ENCODE assay signal across 13 cellular contexts in genomic region chr9:93952784-93953491, GRCh38. TPM values are rescaled to one million over a fixed set of nuclear protein-coding genes. Genes with fewer than 3 reads are reported as not detected.
DNase-seq lines count a peak whose midpoint lies in the region; ATAC-seq, FAIRE-seq and TF ChIP-seq lines count a peak whose summit lies in the region.
"Had no signal": no experiment of that assay in that cellular context is flagged by ENCODE, and none has a peak within 500 bp of the region (broad histone marks: within the 10 kb centered on the region; RNA-seq: fewer than 3 reads in every experiment).

No MANE protein-coding gene starts in this region.

- H2BK15ac ChIP-seq in H1 (ENCODE audit: low read length) = peak overlapping the region; percentile 92; the same call in 1 of the 2 replicates

- H3K79me2 ChIP-seq in H1 (ENCODE audit: control insufficient read depth in 1 of 2, insufficient read depth in 2 of 2, low read length in 2 of 2) (no peaks in the 10 kb centered on the region), trophoblast cell (ENCODE audit: control insufficient read depth, insufficient read depth, low read length, poor library complexity) (no peaks in the 10 kb centered on the region)

- H3K27me3 ChIP-seq in H1 (replicated peaks in 1 of 4; ENCODE audit: control insufficient read depth in 3 of 4, extremely low read depth in 1 of 4, insufficient read depth in 3 of 4, low read length in 3 of 4) (peaks cover 96 to 99% (median 96%) of the 10 kb centered on the region in 4 experiments), trophoblast cell (ENCODE audit: insufficient read depth, low read length) (peaks cover 97% of the 10 kb centered on the region)

- 5% methylated on average over 42 of the region's 54 CpGs; no CpG with 5 or more reads in 1 of the 2 experiments for WGBS in H1 (ENCODE audit: extremely low coverage in 1 of 2, insufficient coverage in 1 of 2, insufficient read length in 1 of 2, insufficient replicate concordance in 2 of 2, low coverage in 1 of 2, low lambda C conversion rate in 2 of 2, missing lambda C conversion rate in 1 of 2), 2 experiments
- WGBS in trophoblast cell (ENCODE audit: extremely low coverage, insufficient coverage, insufficient read length) = no CpG with 5 or more reads among the region's 54 CpGs

- H3K14ac ChIP-seq in H1 (ENCODE audit: insufficient read length) (no peak overlapping the region), trophoblast cell (ENCODE audit: low read length) (no peak overlapping the region)

- H2AK5ac ChIP-seq in H1 (ENCODE audit: low read depth, low read length) (peak overlapping the region; percentile 60), trophoblast cell (ENCODE audit: low read length) (no peak overlapping the region)

- peaks cover 23% of the 10 kb centered on the region for H3K23me2 ChIP-seq in H1 (ENCODE audit: low read depth, low read length)

- H3K23ac ChIP-seq in H1 (ENCODE audit: insufficient read length) = no peak overlapping the region
- no peak overlapping the region for H3K23ac ChIP-seq in trophoblast cell (ENCODE audit: low read length)

- H4K12ac ChIP-seq in trophoblast cell (ENCODE audit: low read depth, low read length) = no peak overlapping the region

- peak in 2 of 3 experiments; percentile 3 to 9; a peak in 2 of 4 replicates for TF ChIP-seq CTCF in H1 (IDR thresholded peaks at IDR 0.05; ENCODE audit: control extremely low read depth in 1 of 3, insufficient read depth in 1 of 3, low read depth in 1 of 3, low read length in 3 of 3)

- H3K56ac ChIP-seq in H1 (replicated peaks; ENCODE audit: insufficient read length, low read depth, low read length) = no peak overlapping the region

- peak overlapping the region in 1 of 4 experiments; percentile 4; a peak in 1 of 8 replicates for H3K4me3 ChIP-seq in H1 (ENCODE audit: extremely low read depth in 1 of 4, insufficient read depth in 2 of 4, low read depth in 3 of 4, low read length in 4 of 4)
- peak overlapping the region; percentile 42 for H3K4me3 ChIP-seq in trophoblast cell (ENCODE audit: low read depth, low read length)
- H3K4me3 ChIP-seq: A549, body of pancreas had no signal

- peak overlapping the region; percentile 48 for H3K4ac ChIP-seq in H1 (replicated peaks; ENCODE audit: insufficient read length, low read depth, low read length)
- no peak overlapping the region for H3K4ac ChIP-seq in trophoblast cell (ENCODE audit: low read depth, low read length)

- no peak overlapping the region for H4K5ac ChIP-seq in H1 (ENCODE audit: insufficient read length, low read depth, low read length)

- H3K4me2 ChIP-seq in H1 (ENCODE audit: insufficient read depth in 1 of 2, low read depth in 2 of 2, low read length in 2 of 2) = peak overlapping the region; percentile 66 to 92
- H3K4me2 ChIP-seq in trophoblast cell (ENCODE audit: low read length) = no peak overlapping the region
- H3K4me2 ChIP-seq: A549 had no signal

- H4K8ac ChIP-seq in H1 (ENCODE audit: extremely low read depth, insufficient read depth, low read length) (peak overlapping the region; percentile 78; the same call in 1 of the 2 replicates), trophoblast cell (ENCODE audit: low read depth, low read length) (no peak overlapping the region)

- peak overlapping the region; percentile 78; the same call in 1 of the 2 replicates for H3K18ac ChIP-seq in H1 (ENCODE audit: extremely low read depth, low read length)
- H3K18ac ChIP-seq in trophoblast cell (ENCODE audit: low read length) = no peak overlapping the region

- POLR2A ChIA-PET in H1 (lab: Charles Lee; ENCODE audit: partially characterized antibody) = no interaction called here

- no peaks in the 10 kb centered on the region for H3K9me3 ChIP-seq in H1 (ENCODE audit: insufficient read depth in 2 of 2, low read depth in 1 of 2, low read length in 1 of 2)
- peaks cover 39% of the 10 kb centered on the region for H3K9me3 ChIP-seq in trophoblast cell (ENCODE audit: insufficient read depth, low read depth, low read length)
- H3K9me3 ChIP-seq: A549, body of pancreas had no signal

- no peak for TF ChIP-seq POLR2A in H1 (IDR thresholded peaks at IDR 0.05; ENCODE audit: control extremely low read depth in 1 of 2, low read depth in 2 of 2, low read length in 2 of 2)

- H3K9ac ChIP-seq in H1 (replicated peaks in 1 of 4; ENCODE audit: extremely low read depth in 1 of 4, low read depth in 3 of 4, low read length in 3 of 4) (no peak overlapping the region), trophoblast cell (ENCODE audit: low read length) (no peak overlapping the region)

- H2AFZ ChIP-seq in H1 (ENCODE audit: low read length) (no peak overlapping the region), trophoblast cell (ENCODE audit: insufficient read depth, low read length, poor library complexity) (no peak overlapping the region)

- peak overlapping the region; percentile 98; the same call in 1 of the 2 replicates for H2BK20ac ChIP-seq in H1 (ENCODE audit: low read length)

- peak overlapping the region; percentile 23 for H4K91ac ChIP-seq in H1 (replicated peaks; ENCODE audit: insufficient read length, low read length)
- no peak overlapping the region for H4K91ac ChIP-seq in trophoblast cell (ENCODE audit: low read depth, low read length)

- TF ChIP-seq EP300 in H1 (IDR thresholded peaks at IDR 0.05; ENCODE audit: borderline replicate concordance in 1 of 2, low read depth in 2 of 2, low read length in 2 of 2) = no peak

- H3K4me1 ChIP-seq in H1 (replicated peaks in 1 of 4; ENCODE audit: control insufficient read depth in 3 of 4, insufficient read depth in 4 of 4, low read length in 3 of 4) (peaks cover 0 to 62% (median 38%) of the 10 kb centered on the region in 4 experiments; a peak in 6 of 7 replicates), trophoblast cell (ENCODE audit: control insufficient read depth in 1 of 2, insufficient read depth in 2 of 2, low read length in 2 of 2) (peaks cover 16 to 18% of the 10 kb centered on the region in 2 experiments)
- H3K4me1 ChIP-seq: A549 had no signal

- ATAC-seq in HG03460 (IDR thresholded peaks at IDR 0.05; ENCODE audit: unreplicated experiment) = no peak
- ATAC-seq: A549, body of pancreas had no signal

- peaks cover 9 to 34% of the 10 kb centered on the region in 2 experiments for H4K20me1 ChIP-seq in H1 (replicated peaks in 1 of 2; ENCODE audit: control insufficient read depth in 1 of 2, insufficient read depth in 2 of 2, low read length in 2 of 2)

- FAIRE-seq in H1 (lab: Jason Lieb, UNC) = no peak
- FAIRE-seq: A549, GM19239, urothelium cell line had no signal

- no peak for TF ChIP-seq RAD21 in H1 (IDR thresholded peaks at IDR 0.05 in 1 of 2, conservative IDR thresholded peaks at IDR 0.05 in 1 of 2; ENCODE audit: low read depth in 2 of 2, low read length in 2 of 2)

- H2BK12ac ChIP-seq in H1 (ENCODE audit: low read depth, low read length) = peak overlapping the region; percentile 95
- no peak overlapping the region for H2BK12ac ChIP-seq in trophoblast cell (ENCODE audit: low read length)

- CTCF ChIA-PET in H1 (lab: Charles Lee; ENCODE audit: partially characterized antibody) = interaction anchor here (0.6 to 3.5 kb wide), 10 partner anchors 9 to 688 kb away, joined by 3 to 17 read pairs (median 4); no protein-coding TSS in a partner anchor

- no peak overlapping the region for H3K27ac ChIP-seq in H1 (ENCODE audit: low read depth, low read length)
- H3K27ac ChIP-seq in trophoblast cell (ENCODE audit: low read depth, low read length) = no peak overlapping the region
- H3K27ac ChIP-seq: A549, body of pancreas had no signal

- H3K79me1 ChIP-seq in H1 (ENCODE audit: low read depth, low read length) = no peaks in the 10 kb centered on the region
- H3K79me1 ChIP-seq in trophoblast cell (ENCODE audit: low read length) = no peaks in the 10 kb centered on the region

- H2BK5ac ChIP-seq in H1 (ENCODE audit: low read depth, low read length) (no peak overlapping the region), trophoblast cell (ENCODE audit: low read depth, low read length, poor library complexity) (no peak overlapping the region)

- peak overlapping the region; percentile 48 for H2BK120ac ChIP-seq in H1 (replicated peaks; ENCODE audit: low read depth, low read length)
- no peak overlapping the region for H2BK120ac ChIP-seq in trophoblast cell (ENCODE audit: insufficient read depth, low read length, poor library complexity)

- DNase-seq in NCI-H82 (lab: John Stamatoyannopoulos, UW) = peak; percentile 31
- no peak for DNase-seq in NCI-H82 treated with DMSO at 0.1 percent for 48 hours (lab: John Stamatoyannopoulos, UW; ENCODE audit: unreplicated experiment)
- peak; percentile 47 for DNase-seq in NCI-H510A (lab: John Stamatoyannopoulos, UW)
- peak in 1 of 2 experiments; percentile 65 for DNase-seq in H1 (ENCODE audit: low read depth in 1 of 2, low spot score in 2 of 2)
- no peak for DNase-seq in trophoblast cell
- no peak for DNase-seq in GM03348 (ENCODE audit: low spot score)
- no peak for DNase-seq in T-helper 9 cell

- H3K36me3 ChIP-seq in H1 (ENCODE audit: control insufficient read depth in 2 of 4, insufficient read depth in 4 of 4, low read length in 3 of 4) (peaks cover 0 to 11% (median 0%) of the 10 kb centered on the region in 4 experiments; a peak in 1 of 8 replicates), trophoblast cell (ENCODE audit: control insufficient read depth in 1 of 2, insufficient read depth in 2 of 2, low read length in 2 of 2) (no peaks in the 10 kb centered on the region)

TF ChIP-seq in H1, 55 proteins besides CTCF, POLR2A, EP300 and RAD21 (continues in another document):
- no peak for TF ChIP-seq CBX5 (IDR thresholded peaks at IDR 0.05; ENCODE audit: low read depth, low read length)
- TF ChIP-seq YY1 (IDR thresholded peaks at IDR 0.05; ENCODE audit: low read depth, low read length) = no peak
- TF ChIP-seq CHD1 (IDR thresholded peaks at IDR 0.05; ENCODE audit: low read depth, low read length) = no peak
- TF ChIP-seq, protein P1, sequence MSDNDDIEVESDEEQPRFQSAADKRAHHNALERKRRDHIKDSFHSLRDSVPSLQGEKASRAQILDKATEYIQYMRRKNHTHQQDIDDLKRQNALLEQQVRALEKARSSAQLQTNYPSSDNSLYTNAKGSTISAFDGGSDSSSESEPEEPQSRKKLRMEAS (IDR thresholded peaks at IDR 0.05) = peak; percentile 81; the same call in 1 of the 2 replicates
- no peak for TF ChIP-seq CHD2 (IDR thresholded peaks at IDR 0.05; ENCODE audit: low read length)
- TF ChIP-seq SIX5 (IDR thresholded peaks at IDR 0.05; ENCODE audit: low read depth, low read length) = no peak
- TF ChIP-seq RXRA (IDR thresholded peaks at IDR 0.05; ENCODE audit: insufficient read depth, low read depth, low read length) = no peak

RNA-seq across cellular contexts. Expression of gene BARX1, which starts 2.2 kb away (rescaled TPM):
- 2.1 and 2.6 TPM in 2 replicates for total RNA-seq in H1 (2021; fragmentation: NEBNext Ultra II Directional; extraction: Animal tissue kit (Norgen Biotek cat#: 25700))
- 0.79 and 1.3 TPM in 2 replicates for polyA plus RNA-seq in H1 (2011; rRNA removed)
- polyA plus RNA-seq in H1 (2011; cell fraction: cytosol; rRNA removed) = 1.00 TPM
- 1.4 TPM for polyA plus RNA-seq in H1 (2011; cell fraction: nucleus; rRNA removed)
- polyA plus RNA-seq in H1 (2012, experiment 1 of 2) = 0.68 to 0.87 TPM (median 0.76 TPM) in 4 replicates
- 0.92 TPM for polyA plus RNA-seq in H1 (2012, experiment 2 of 2)
- polyA plus RNA-seq in H1 (2013, experiment 1 of 2) = 2.3 TPM
- polyA plus RNA-seq in H1 (2013, experiment 2 of 2) = 2.3 TPM
- polyA minus RNA-seq in H1 (2011; rRNA and poly(A)+ RNA removed) = 0.22 TPM in 1 of 2 replicates, not detected in the other
- polyA minus RNA-seq in H1 (2011; cell fraction: cytosol; rRNA and poly(A)+ RNA removed) = not detected
- polyA minus RNA-seq in H1 (2011; cell fraction: nucleus; rRNA and poly(A)+ RNA removed) = not detected
- 0.04 and 0.07 TPM in 2 replicates for polyA plus RNA-seq in trophoblast cell (2013)
- total RNA-seq: mesenteric fat pad had no signal

Comparison
In these comparisons a context has a peak if more than half of its experiments do, and no peak if none do; other contexts are left out.
1. DNase-seq: peak in NCI-H82 (single experiment) and NCI-H510A (single experiment); none in NCI-H82 treated with DMSO at 0.1 percent for 48 hours (single experiment), trophoblast cell (0 of 2), GM03348 (single experiment) and T-helper 9 cell (single experiment).